In genomic region chr1:47914952-47915676, GRCh38 we compare ENCODE assay signal across 16 cellular contexts.
A peak's percentile ranks its signal among the peaks of the same experiment; 100 is the strongest.
DNase-seq lines count a peak whose midpoint lies in the region; ATAC-seq, FAIRE-seq and TF ChIP-seq lines count a peak whose summit lies in the region.
"Had no signal": no experiment of that assay in that cellular context is flagged by ENCODE, and none has a peak within 500 bp of the region (broad histone marks: within the 10 kb centered on the region; RNA-seq: fewer than 3 reads in every experiment).

No MANE protein-coding gene starts in this region.

- WGBS in K562 (ENCODE audit: insufficient coverage, low coverage, missing lambda C conversion rate): 0% methylated on average over 8 of the region's 8 CpGs
- 90% methylated on average over 8 of the region's 8 CpGs; no CpG with 5 or more reads in 1 of the 2 experiments for WGBS in H1 (ENCODE audit: extremely low coverage in 1 of 2, insufficient coverage in 1 of 2, insufficient read length in 1 of 2, insufficient replicate concordance in 2 of 2, low coverage in 1 of 2, low lambda C conversion rate in 2 of 2, missing lambda C conversion rate in 1 of 2), 2 experiments

- H3K18ac ChIP-seq in H1 (ENCODE audit: extremely low read depth, low read length): no peak overlapping the region

- H3K9ac ChIP-seq in K562 (ENCODE audit: insufficient read depth in 1 of 2, low read depth in 2 of 2, low read length in 2 of 2): no peak overlapping the region
- H3K9ac ChIP-seq in H1 (replicated peaks in 1 of 4; ENCODE audit: extremely low read depth in 1 of 4, low read depth in 3 of 4, low read length in 3 of 4): no peak overlapping the region

- no peaks in the 10 kb centered on the region for H3K9me1 ChIP-seq in K562 (ENCODE audit: control insufficient read depth, insufficient read depth, low read length)

- H3K27ac Mint-ChIP-seq in neural crest cell (ENCODE audit: unreplicated experiment): peak overlapping the region; percentile 5
- no peak overlapping the region for H3K27ac Mint-ChIP-seq in CD14-positive monocyte
- H3K27ac Mint-ChIP-seq: CD4-positive, CD25-positive, alpha-beta regulatory T cell; CD8-positive, alpha-beta T cell had no signal

- POLR2A ChIA-PET in K562 (lab: Yijun Ruan, JAX): interaction anchor here (0.7 to 1.1 kb wide), 3 partner anchors 32 to 163 kb away, joined by 3 to 4 read pairs (median 3); no protein-coding TSS in a partner anchor
- POLR2A ChIA-PET in H1 (lab: Charles Lee; ENCODE audit: partially characterized antibody): no interaction called here

- TF ChIP-seq EP300 in K562 (IDR thresholded peaks at IDR 0.05; ENCODE audit: low read length): no peak
- TF ChIP-seq EP300 in H1 (IDR thresholded peaks at IDR 0.05; ENCODE audit: borderline replicate concordance in 1 of 2, low read depth in 2 of 2, low read length in 2 of 2): no peak

- CTCF ChIA-PET in K562 (lab: Yijun Ruan, JAX; ENCODE audit: low intra/inter-chr PET ratio): no interaction called here
- CTCF ChIA-PET in H1 (lab: Charles Lee; ENCODE audit: partially characterized antibody): interaction anchor here (0.7 to 1.9 kb wide), 11 partner anchors 13 to 189 kb away, joined by 3 to 5 read pairs (median 3); no protein-coding TSS in a partner anchor

- H3K36me3 Mint-ChIP-seq in neural crest cell (ENCODE audit: low read depth) (no peaks in the 10 kb centered on the region), CD14-positive monocyte (no peaks in the 10 kb centered on the region)
- H3K36me3 Mint-ChIP-seq: CD4-positive, CD25-positive, alpha-beta regulatory T cell; CD8-positive, alpha-beta T cell had no signal

- no peak overlapping the region; the same call in 1 of the 2 replicates for H2BK20ac ChIP-seq in H1 (ENCODE audit: low read length)

- H3K14ac ChIP-seq in H1 (ENCODE audit: insufficient read length): no peak overlapping the region

- peak overlapping the region; percentile 93 for H2BK15ac ChIP-seq in H1 (ENCODE audit: low read length)

- no peak overlapping the region for H4K91ac ChIP-seq in H1 (replicated peaks; ENCODE audit: insufficient read length, low read length)

- no peak overlapping the region for H3K4ac ChIP-seq in H1 (replicated peaks; ENCODE audit: insufficient read length, low read depth, low read length)

- H3K27me3 ChIP-seq in K562 (ENCODE audit: control insufficient read depth in 2 of 2, insufficient read depth in 2 of 2, low read length in 2 of 2): peaks cover 0 to 14% of the 10 kb centered on the region in 2 experiments; a peak in 2 of 5 replicates
- no peaks in the 10 kb centered on the region for H3K27me3 ChIP-seq in H1 (replicated peaks in 1 of 4; ENCODE audit: control insufficient read depth in 3 of 4, extremely low read depth in 1 of 4, insufficient read depth in 3 of 4, low read length in 3 of 4)

- H3K79me2 ChIP-seq in K562 (ENCODE audit: control insufficient read depth, insufficient read depth, low read length) (no peaks in the 10 kb centered on the region), H1 (ENCODE audit: control insufficient read depth in 1 of 2, insufficient read depth in 2 of 2, low read length in 2 of 2) (no peaks in the 10 kb centered on the region)

- H3K4me1 Mint-ChIP-seq in neural crest cell: peaks cover 38% of the 10 kb centered on the region
- no peaks in the 10 kb centered on the region for H3K4me1 Mint-ChIP-seq in CD14-positive monocyte
- H3K4me1 Mint-ChIP-seq: CD4-positive, CD25-positive, alpha-beta regulatory T cell had no signal

- H2AFZ ChIP-seq in K562 (ENCODE audit: low read depth, low read length) (no peak overlapping the region), H1 (ENCODE audit: low read length) (no peak overlapping the region)

- no peak overlapping the region for H2BK12ac ChIP-seq in H1 (ENCODE audit: low read depth, low read length)

- TF ChIP-seq RAD21 in K562 (CRISPR knock-in tag; conservative IDR thresholded peaks at IDR 0.05 in 1 of 2, IDR thresholded peaks at IDR 0.05 in 1 of 2) (no peak), H1 (IDR thresholded peaks at IDR 0.05 in 1 of 2, conservative IDR thresholded peaks at IDR 0.05 in 1 of 2; ENCODE audit: low read depth in 2 of 2, low read length in 2 of 2) (no peak)

- H3K9me3 Mint-ChIP-seq in neural crest cell: no peaks in the 10 kb centered on the region
- peaks cover 0 to 3% (median 0%) of the 10 kb centered on the region in 7 donors for H3K9me3 Mint-ChIP-seq in CD14-positive monocyte
- H3K9me3 Mint-ChIP-seq: CD8-positive, alpha-beta T cell; H9 had no signal

- no peak overlapping the region for H3K56ac ChIP-seq in H1 (replicated peaks; ENCODE audit: insufficient read length, low read depth, low read length)

- FAIRE-seq in K562 (lab: Jason Lieb, UNC): no peak
- no peak for FAIRE-seq in H1 (lab: Jason Lieb, UNC)
- FAIRE-seq: G401.6, GM12892 had no signal

- intact Hi-C loops in K562 (cut with micrococcal nuclease): no loop called here
- intact Hi-C loops in CD14-positive monocyte (cut with micrococcal nuclease): no loop called here

- no peak overlapping the region for H2BK120ac ChIP-seq in H1 (replicated peaks; ENCODE audit: low read depth, low read length)

- no peak for DNase-seq in K562 (ENCODE audit: extremely low read depth in 1 of 4, low spot score in 3 of 4)
- DNase-seq in H1 (ENCODE audit: low read depth in 1 of 2, low spot score in 2 of 2): no peak
- no peak for DNase-seq in neural crest cell (ENCODE audit: low read depth, low spot score)
- DNase-seq in CD14-positive monocyte (ENCODE audit: low spot score): no peak
- DNase-seq in stimulated activated CD4-positive, alpha-beta T cell treated with anti-CD3 and anti-CD28 coated beads, Interleukin-1b, Interleukin-23, amount 100 ng/mL, for 48 hours: no peak
- no peak for DNase-seq in HT-29 (ENCODE audit: low spot score)
- DNase-seq: C1 segment of cervical spinal cord; Caco-2; CD4-positive, CD25-positive, alpha-beta regulatory T cell; CD8-positive, alpha-beta T cell; DMS153; DND-41 had no signal

- no peak overlapping the region for H3K4me2 ChIP-seq in K562 (ENCODE audit: insufficient read depth, low read length)
- no peak overlapping the region for H3K4me2 ChIP-seq in H1 (ENCODE audit: insufficient read depth in 1 of 2, low read depth in 2 of 2, low read length in 2 of 2)

- H3K36me3 ChIP-seq in K562 (ENCODE audit: control insufficient read depth, insufficient read depth, low read length) (no peaks in the 10 kb centered on the region), H1 (ENCODE audit: control insufficient read depth in 2 of 4, insufficient read depth in 4 of 4, low read length in 3 of 4) (no peaks in the 10 kb centered on the region; a peak in 1 of 8 replicates)

- H3K9me3 ChIP-seq in K562 (replicated peaks; ENCODE audit: control insufficient read depth, insufficient read depth, low read depth, low read length) (no peaks in the 10 kb centered on the region), H1 (ENCODE audit: insufficient read depth in 2 of 2, low read depth in 1 of 2, low read length in 1 of 2) (no peaks in the 10 kb centered on the region)
- H3K9me3 ChIP-seq: Caco-2 had no signal

- H4K20me1 ChIP-seq in K562 (replicated peaks; ENCODE audit: control insufficient read depth, insufficient read depth, low read length) (0 out of 2 replicates have a peak, but pooled peaks cover 4% of the 10 kb centered on the region), H1 (replicated peaks in 1 of 2; ENCODE audit: control insufficient read depth in 1 of 2, insufficient read depth in 2 of 2, low read length in 2 of 2) (no peaks in the 10 kb centered on the region)

- no peak overlapping the region for H4K8ac ChIP-seq in H1 (ENCODE audit: extremely low read depth, insufficient read depth, low read length)

- H3K4me3 Mint-ChIP-seq in neural crest cell: no peak overlapping the region
- no peak overlapping the region for H3K4me3 Mint-ChIP-seq in CD14-positive monocyte
- H3K4me3 Mint-ChIP-seq: CD4-positive, CD25-positive, alpha-beta regulatory T cell; CD8-positive, alpha-beta T cell; H9 had no signal

- H3K4me1 ChIP-seq in K562 (replicated peaks in 1 of 2; ENCODE audit: control insufficient read depth in 2 of 2, insufficient read depth in 2 of 2, low read length in 2 of 2): no peaks in the 10 kb centered on the region; a peak in 1 of 5 replicates
- peaks cover 0 to 8% (median 4%) of the 10 kb centered on the region in 4 experiments; a peak in 4 of 7 replicates for H3K4me1 ChIP-seq in H1 (replicated peaks in 1 of 4; ENCODE audit: control insufficient read depth in 3 of 4, insufficient read depth in 4 of 4, low read length in 3 of 4)

- no peaks in the 10 kb centered on the region for H3K79me1 ChIP-seq in H1 (ENCODE audit: low read depth, low read length)

- no peak overlapping the region for H2AK5ac ChIP-seq in H1 (ENCODE audit: low read depth, low read length)

- ATAC-seq in K562: no peak
- ATAC-seq: CD8-positive, alpha-beta T cell; HCT116 had no signal

- no peak for TF ChIP-seq POLR2A in K562 (conservative IDR thresholded peaks at IDR 0.05)
- TF ChIP-seq POLR2A in H1 (IDR thresholded peaks at IDR 0.05; ENCODE audit: control extremely low read depth in 1 of 2, low read depth in 2 of 2, low read length in 2 of 2): no peak

- H2BK5ac ChIP-seq in H1 (ENCODE audit: low read depth, low read length): no peak overlapping the region

- no peaks in the 10 kb centered on the region for H3K23me2 ChIP-seq in H1 (ENCODE audit: low read depth, low read length)

- no peak overlapping the region for H3K23ac ChIP-seq in H1 (ENCODE audit: insufficient read length)

- H3K27ac ChIP-seq in K562 (ENCODE audit: extremely low read depth, low read depth, low read length) (no peak overlapping the region), H1 (ENCODE audit: low read depth, low read length) (no peak overlapping the region)

- in situ Hi-C loops in K562 (cut with MboI): no loop called here

- no TSS peak for BruUV-seq in K562 (replicated peaks; lab: Mats Ljungman, UMichigan)

- H4K5ac ChIP-seq in H1 (ENCODE audit: insufficient read length, low read depth, low read length): no peak overlapping the region

- H3K4me3 ChIP-seq in K562 (no peak overlapping the region), H1 (ENCODE audit: extremely low read depth in 1 of 4, insufficient read depth in 2 of 4, low read depth in 3 of 4, low read length in 4 of 4) (no peak overlapping the region)

- TF ChIP-seq CTCF in K562 (IDR thresholded peaks at IDR 0.05 in 2 of 3, conservative IDR thresholded peaks at IDR 0.05 in 1 of 3; ENCODE audit: insufficient read depth in 2 of 3, low read depth in 1 of 3, low read length in 3 of 3) (no peak), H1 (IDR thresholded peaks at IDR 0.05; ENCODE audit: control extremely low read depth in 1 of 3, insufficient read depth in 1 of 3, low read depth in 1 of 3, low read length in 3 of 3) (no peak), neural crest cell (conservative IDR thresholded peaks at IDR 0.05) (no peak), CD14-positive monocyte (IDR thresholded peaks at IDR 0.05) (no peak)

- H3K27me3 Mint-ChIP-seq in neural crest cell (ENCODE audit: low read depth): peaks cover 11% of the 10 kb centered on the region
- H3K27me3 Mint-ChIP-seq in CD14-positive monocyte (ENCODE audit: low read depth in 3 of 3): peaks cover 0 to 7% (median 5%) of the 10 kb centered on the region in 3 donors
- H3K27me3 Mint-ChIP-seq: CD4-positive, CD25-positive, alpha-beta regulatory T cell had no signal

TF ChIP-seq in K562, 482 proteins besides CTCF, POLR2A, EP300 and RAD21 (continues in another document):
- no peak for TF ChIP-seq EGR1 (conservative IDR thresholded peaks at IDR 0.05)
- TF ChIP-seq ZNF830 (CRISPR knock-in tag; IDR thresholded peaks at IDR 0.05): no peak

TF ChIP-seq in H1, 55 proteins besides CTCF, POLR2A, EP300 and RAD21 (continues in another document):
- peak; percentile 84; the same call in 1 of the 2 replicates for TF ChIP-seq KDM1A (IDR thresholded peaks at IDR 0.05; ENCODE audit: borderline replicate concordance, low read length)

Comparison
In these comparisons a context has a peak if more than half of its experiments do, and no peak if none do; other contexts are left out.
1. Of the 49 proteins assayed by ChIP-seq in both K562 and H1: peak only in K562: none; only in H1: KDM1A; in both: none; in neither: 48.